ENCODE assay signal across 3 cellular contexts in the genomic region with DNA sequence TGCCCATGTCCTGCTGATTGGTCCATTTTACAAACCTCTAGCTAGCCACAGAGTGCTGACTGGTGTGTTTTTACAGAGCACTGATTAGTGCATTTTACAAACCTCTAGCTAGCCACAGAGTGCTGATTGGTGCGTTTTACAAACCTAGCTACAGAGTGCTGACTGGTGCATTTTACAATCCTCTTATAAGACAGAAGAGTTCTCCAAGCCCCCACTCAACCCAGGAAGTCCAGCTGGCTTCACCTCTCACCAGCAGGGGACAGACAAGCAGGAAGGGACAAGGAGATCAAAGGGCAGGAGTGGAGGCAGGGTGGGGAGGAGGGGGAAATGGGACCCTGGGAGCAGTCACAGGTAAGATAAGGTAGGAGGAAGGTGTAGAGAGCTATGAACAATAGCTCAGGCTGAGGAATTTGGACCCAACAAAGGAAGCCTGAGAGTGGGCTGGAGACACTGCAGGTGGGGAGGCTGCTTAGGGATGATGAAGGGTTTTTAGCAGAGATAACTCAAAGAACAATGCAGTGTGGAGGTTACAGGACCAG.
TF ChIP-seq lines count a peak whose summit lies in the region.

No MANE protein-coding gene starts in this region.

TF ChIP-seq in A549, 52 proteins besides CTCF, POLR2A, EP300 and RAD21:
- TF ChIP-seq MAFK (IDR thresholded peaks at IDR 0.05; ENCODE audit: partially characterized antibody), result peak; percentile 98
- no peak for TF ChIP-seq CHD2 (IDR thresholded peaks at IDR 0.05; ENCODE audit: low read length, partially characterized antibody)

TF ChIP-seq in HCT116, 20 proteins besides CTCF, POLR2A, EP300 and RAD21:
- no peak for TF ChIP-seq ZNF274 (IDR thresholded peaks at IDR 0.05; ENCODE audit: low read depth, low read length)
- TF ChIP-seq FOSL1 (IDR thresholded peaks at IDR 0.05; ENCODE audit: low read depth), result no peak
- TF ChIP-seq SP1 (IDR thresholded peaks at IDR 0.05; ENCODE audit: low read depth), result peak; percentile 46; the same call in 1 of the 2 replicates
- TF ChIP-seq SRF (IDR thresholded peaks at IDR 0.05; ENCODE audit: low read depth), result no peak
- TF ChIP-seq TCF7L2 (IDR thresholded peaks at IDR 0.05; ENCODE audit: borderline replicate concordance, extremely low read depth, insufficient read depth, insufficient read length), result peak; percentile 87
- TF ChIP-seq SIN3A (IDR thresholded peaks at IDR 0.05; ENCODE audit: low read depth), result no peak
- TF ChIP-seq CBX3 (IDR thresholded peaks at IDR 0.05; ENCODE audit: low read depth), result peak; percentile 15; the same call in 1 of the 2 replicates

TF ChIP-seq in WTC11, 78 proteins besides CTCF, POLR2A, EP300 and RAD21:
- no peak for TF ChIP-seq IRF2 (CRISPR knock-in tag; IDR thresholded peaks at IDR 0.05; ENCODE audit: borderline replicate concordance, low read depth)
- TF ChIP-seq NFYB (CRISPR knock-in tag; conservative IDR thresholded peaks at IDR 0.05; ENCODE audit: low read depth), result peak; percentile 91
